In genomic region chr4:141041021-141041476, GRCh38 we compare ENCODE assay signal across 33 cellular contexts.
A peak's percentile ranks its signal among the peaks of the same experiment; 100 is the strongest.
DNase-seq lines count a peak whose midpoint lies in the region; TF ChIP-seq lines count a peak whose summit lies in the region.
"Had no signal": no experiment of that assay in that cellular context is flagged by ENCODE, and none has a peak within 500 bp of the region (broad histone marks: within the 10 kb centered on the region; RNA-seq: fewer than 3 reads in every experiment).

No MANE protein-coding gene starts in this region.

- TF ChIP-seq CTCF in fibroblast of villous mesenchyme (IDR thresholded peaks at IDR 0.05; ENCODE audit: insufficient read depth, low read depth, low read length) (no peak), spleen (IDR thresholded peaks at IDR 0.05 in 8 of 11, conservative IDR thresholded peaks at IDR 0.05 in 3 of 11) (no peak)

- peaks cover 0 to 20% (median 10%) of the 10 kb centered on the region in 6 donors for H3K4me1 ChIP-seq in spleen
- H3K4me1 ChIP-seq: Caco-2, prostate gland had no signal

- intact Hi-C loops in spleen (cut with DNase I; ENCODE audit: low total_unique reads) = no loop called here

- H3K9me3 ChIP-seq in spleen = no peaks in the 10 kb centered on the region
- H3K9me3 ChIP-seq: Caco-2, neutrophil, prostate gland had no signal

- no peaks in the 10 kb centered on the region for H3K36me3 ChIP-seq in spleen
- H3K36me3 ChIP-seq: MG63, neutrophil, prostate gland had no signal

- H3K4me3 ChIP-seq in fibroblast of villous mesenchyme (ENCODE audit: low read depth, low read length) (no peak overlapping the region), spleen (no peak overlapping the region)
- H3K4me3 ChIP-seq: K562, MG63, prostate gland had no signal

- H3K27me3 ChIP-seq in spleen (replicated peaks in 1 of 7) = no peaks in the 10 kb centered on the region
- H3K27me3 ChIP-seq: foreskin keratinocyte, MG63, neutrophil had no signal

- WGBS in spleen, 5 donors = 39 to 75% (median 59%) methylated on average over 1 of the region's 1 CpG

- no peak for TF ChIP-seq POLR2A in spleen (IDR thresholded peaks at IDR 0.05)

- no peak overlapping the region for H3K27ac ChIP-seq in spleen
- H3K27ac ChIP-seq: 22Rv1, C4-2B, foreskin keratinocyte, neutrophil, prostate gland had no signal

- peak; percentile 8 for DNase-seq in DMS153 (lab: John Stamatoyannopoulos, UW)
- DNase-seq in DMS153 treated with DMSO at 0.1 percent for 48 hours (lab: John Stamatoyannopoulos, UW; ENCODE audit: unreplicated experiment) = no peak
- DNase-seq in SHP77 treated with DMSO at 0.1 percent for 48 hours (lab: John Stamatoyannopoulos, UW) = peak; percentile 6
- DNase-seq in fibroblast of villous mesenchyme (ENCODE audit: low read depth) = peak; percentile 22
- no peak for DNase-seq in KG1 (lab: John Stamatoyannopoulos, UW)
- DNase-seq in COR-L47 (lab: John Stamatoyannopoulos, UW) = no peak
- no peak for DNase-seq in NCI-H345 treated with DMSO at 0.1 percent for 48 hours (lab: John Stamatoyannopoulos, UW; ENCODE audit: unreplicated experiment)
- no peak for DNase-seq in spleen
- DNase-seq: activated B cell treated with CpG ODN at 0.5 μM for 24 hours; activated CD4-positive, alpha-beta T cell treated with anti-CD3 and anti-CD28 coated beads, Interleukin-2, amount 50 U/mL, for 1 hour; activated T-cell treated with anti-CD3 and anti-CD28 coated beads, Interleukin-2, amount 50 U/mL, for 72 hours; Caco-2; DMS79; foreskin keratinocyte; GF-D8; head of caudate nucleus; islet precursor cell; left ventricle myocardium superior; MG63; midbrain; naive B cell; NCI-H1105 treated with DMSO at 0.1 percent for 48 hours; NCI-H1930; NCI-H2227 treated with DMSO at 0.1 percent for 48 hours; RPMI8226; stimulated activated CD4-positive, alpha-beta T cell treated with anti-CD3 and anti-CD28 coated beads, Interleukin-4, amount 100 ng/mL, for 24 hours; T-helper 1 cell; trophoblast cell had no signal

Comparison
In these comparisons a context has a peak if more than half of its experiments do, and no peak if none do; other contexts are left out.
1. DNase-seq: peak in DMS153 (single experiment), SHP77 treated with DMSO at 0.1 percent for 48 hours (single experiment) and fibroblast of villous mesenchyme (single experiment); none in DMS153 treated with DMSO at 0.1 percent for 48 hours (single experiment), KG1 (single experiment), COR-L47 (single experiment), NCI-H345 treated with DMSO at 0.1 percent for 48 hours (single experiment) and spleen (single experiment).